In genomic region chr10:51532044-51532443, GRCh38 we compare ENCODE assay signal across 22 cellular contexts.
"Had no signal": no experiment of that assay in that cellular context is flagged by ENCODE, and none has a peak within 500 bp of the region (broad histone marks: within the 10 kb centered on the region; RNA-seq: fewer than 3 reads in every experiment).

No MANE protein-coding gene starts in this region.

- H3K4me1 Mint-ChIP-seq: T-cell had no signal

- H3K27me3 ChIP-seq: MG63 had no signal

- H3K9me3 Mint-ChIP-seq: T-cell had no signal

- H3K9me3 ChIP-seq: MG63, SK-N-SH had no signal

- H3K4me3 ChIP-seq: MG63 had no signal

- H3K36me3 Mint-ChIP-seq: T-cell had no signal

- DNase-seq: IMR-90, Karpas-422, KG1, MG63, NCI-H1092, NCI-H1105 treated with DMSO at 0.1 percent for 48 hours, NCI-H1417 treated with DMSO at 0.1 percent for 48 hours, NCI-H146, NCI-H1694 treated with DMSO at 0.1 percent for 48 hours, NCI-H1930, NCI-H2081, NCI-H2107, NCI-H524, NCI-H526 treated with DMSO at 0.1 percent for 48 hours, NCI-H748 treated with DMSO at 0.1 percent for 48 hours, SHP77, SK-N-SH, SW 1271, T-cell had no signal

- H3K27ac Mint-ChIP-seq: T-cell had no signal

- ATAC-seq: HepG2, Panc1, T-cell had no signal

- H3K27ac ChIP-seq: RWPE1 had no signal

- H3K4me3 Mint-ChIP-seq: T-cell had no signal

- H3K36me3 ChIP-seq: MG63 had no signal
